Comparison of ENCODE assay signal across 9 cellular contexts in genomic region chr11:83537131-83537610, GRCh38.
"Had no signal": no experiment of that assay in that cellular context is flagged by ENCODE, and none has a peak within 500 bp of the region (broad histone marks: within the 10 kb centered on the region; RNA-seq: fewer than 3 reads in every experiment).

No MANE protein-coding gene starts in this region.

- H3K4me1 ChIP-seq: HAP-1 had no signal

- H3K4me3 ChIP-seq: GM23248, HAP-1, K562 had no signal

- DNase-seq: GM23248, GOT3, H7, HFFc6, IMR-90, KG1 had no signal

- H3K36me3 ChIP-seq: HAP-1 had no signal

- H3K27ac ChIP-seq: GM23248, HL-60 had no signal

- H3K9me3 ChIP-seq: HAP-1 had no signal
